29 cellular contexts compared by ENCODE assay signal in the genomic region with DNA sequence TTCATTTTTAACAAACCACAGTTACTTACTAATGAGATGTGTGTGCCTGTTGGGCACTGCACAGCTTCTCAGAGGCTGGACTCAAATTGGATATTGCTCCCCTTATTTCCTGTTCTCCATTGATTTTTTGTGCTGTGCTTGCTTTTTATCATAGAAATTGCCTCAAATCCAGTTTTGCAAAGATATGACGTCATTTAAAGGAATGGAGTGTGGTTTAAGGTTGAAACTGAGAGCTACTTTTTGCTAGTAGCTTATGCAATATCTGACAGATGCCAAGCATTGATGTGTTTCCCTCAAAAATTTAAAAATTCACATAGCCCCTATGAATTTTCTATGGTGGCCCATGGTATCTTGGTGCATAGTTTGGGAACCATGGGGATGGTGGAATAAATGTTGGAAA. TPM values are rescaled to one million over a fixed set of nuclear protein-coding genes. Genes with fewer than 3 reads are reported as not detected.
A peak's percentile ranks its signal among the peaks of the same experiment; 100 is the strongest.
DNase-seq lines count a peak whose midpoint lies in the region; ATAC-seq and TF ChIP-seq lines count a peak whose summit lies in the region.
"Had no signal": no experiment of that assay in that cellular context is flagged by ENCODE, and none has a peak within 500 bp of the region (broad histone marks: within the 10 kb centered on the region; RNA-seq: fewer than 3 reads in every experiment).

No MANE protein-coding gene starts in this region.

- H3K27ac ChIP-seq in GM23248 (no peak overlapping the region), tibial nerve (no peak overlapping the region)
- H3K27ac ChIP-seq: epithelial cell of prostate, gastroesophageal sphincter, left ventricle myocardium inferior, Peyer's patch, SJSA1, skin epidermis had no signal

- no peak for ATAC-seq in stimulated activated naive B cell treated with anti-CD40 and anti-IgM and Interleukin-4, amounts not matched to agents 10 μg/mL and 1 μg/mL and 100 μg/mL, for 72 hours (replicated peaks)
- ATAC-seq: gastroesophageal sphincter, HCT116 had no signal

- no peaks in the 10 kb centered on the region for H3K36me3 ChIP-seq in GM23248 (ENCODE audit: low read depth)
- H3K36me3 ChIP-seq in tibial nerve: no peaks in the 10 kb centered on the region
- H3K36me3 ChIP-seq: ascending aorta, gastroesophageal sphincter, left ventricle myocardium inferior, Peyer's patch, SJSA1 had no signal

- WGBS in GM23248 (ENCODE audit: low coverage in 1 of 2, low lambda C conversion rate in 2 of 2, missing lambda C conversion rate in 2 of 2), 2 experiments: 0 to 5% methylated on average over 1 of the region's 1 CpG
- WGBS in tibial nerve, 2 donors: 43 to 50% methylated on average over 1 of the region's 1 CpG

- H3K27me3 Mint-ChIP-seq in stimulated activated naive B cell treated with anti-CD40 and anti-IgM and Interleukin-4, amounts not matched to agents 10 μg/mL and 1 μg/mL and 100 μg/mL, for 72 hours: peaks cover 11 to 24% of the 10 kb centered on the region in 2 donors
- H3K27me3 Mint-ChIP-seq in type B pancreatic cell: no peaks in the 10 kb centered on the region

- no peaks in the 10 kb centered on the region for H3K9me2 ChIP-seq in GM23248 (ENCODE audit: insufficient read depth)

- no peaks in the 10 kb centered on the region for H3K4me1 Mint-ChIP-seq in stimulated activated naive B cell treated with anti-CD40 and anti-IgM and Interleukin-4, amounts not matched to agents 10 μg/mL and 1 μg/mL and 100 μg/mL, for 72 hours
- H3K4me1 Mint-ChIP-seq in type B pancreatic cell (ENCODE audit: unreplicated experiment): peaks cover 27% of the 10 kb centered on the region
- H3K4me1 Mint-ChIP-seq: activated naive CD4-positive, alpha-beta T cell treated with anti-CD3 and anti-CD28 coated beads, Interleukin-2, amount 50 U/mL, for 24 hours; CD14-positive monocyte; naive B cell had no signal

- DNase-seq in AG04449 (ENCODE audit: low read depth, low spot score): peak; percentile 14
- peak; percentile 56 for DNase-seq in GM23248
- peak; percentile 59 for DNase-seq in amniotic epithelial cell (ENCODE audit: low read depth)
- peak; percentile 70 for DNase-seq in fibroblast of peridontal ligament (ENCODE audit: extremely low read depth)
- no peak for DNase-seq in stimulated activated naive B cell treated with anti-CD40 and anti-IgM and Interleukin-4, amounts not matched to agents 10 μg/mL and 1 μg/mL and 100 μg/mL, for 72 hours
- DNase-seq in NCI-H1417 (lab: John Stamatoyannopoulos, UW): no peak
- DNase-seq in type B pancreatic cell (ENCODE audit: extremely low spot score, unreplicated experiment): no peak
- DNase-seq in tibial nerve (ENCODE audit: low spot score in 2 of 2): no peak
- DNase-seq: activated CD4-positive, alpha-beta T cell treated with anti-CD3 and anti-CD28 coated beads for 48 hours; activated T-cell treated with anti-CD3 and anti-CD28 coated beads, Interleukin-2, amount 50 U/mL, for 48 hours; Calu3; effector CD4-positive, alpha-beta T cell; hypothalamus; left ventricle myocardium inferior; naive B cell; NCI-H1694; NCI-H524 treated with DMSO at 0.1 percent for 48 hours; nucleus accumbens; Peyer's patch; substantia nigra had no signal

- no peak for TF ChIP-seq EP300 in tibial nerve (IDR thresholded peaks at IDR 0.05)

- H3K4me3 ChIP-seq in AG04449 (ENCODE audit: low read depth, low read length) (no peak overlapping the region), GM23248 (no peak overlapping the region), tibial nerve (no peak overlapping the region)
- H3K4me3 ChIP-seq: ascending aorta, gastroesophageal sphincter, left ventricle myocardium inferior, Peyer's patch, SJSA1, skin epidermis had no signal

- H3K36me3 Mint-ChIP-seq in stimulated activated naive B cell treated with anti-CD40 and anti-IgM and Interleukin-4, amounts not matched to agents 10 μg/mL and 1 μg/mL and 100 μg/mL, for 72 hours: no peaks in the 10 kb centered on the region
- peaks cover 4% of the 10 kb centered on the region for H3K36me3 Mint-ChIP-seq in type B pancreatic cell
- H3K36me3 Mint-ChIP-seq: activated naive CD4-positive, alpha-beta T cell treated with anti-CD3 and anti-CD28 coated beads, Interleukin-2, amount 50 U/mL, for 24 hours; CD14-positive monocyte; naive B cell had no signal

- H3K4me3 Mint-ChIP-seq in stimulated activated naive B cell treated with anti-CD40 and anti-IgM and Interleukin-4, amounts not matched to agents 10 μg/mL and 1 μg/mL and 100 μg/mL, for 72 hours: no peak overlapping the region
- no peak overlapping the region for H3K4me3 Mint-ChIP-seq in type B pancreatic cell
- H3K4me3 Mint-ChIP-seq: activated naive CD4-positive, alpha-beta T cell treated with anti-CD3 and anti-CD28 coated beads, Interleukin-2, amount 50 U/mL, for 24 hours; CD14-positive monocyte; naive B cell; T-helper 1 cell treated with Interleukin-12 subunit alpha and Interleukin-12 subunit beta and Interleukin-4 antibody, amounts not matched to agents 30 μg/mL and 1 μg/mL, for 36 hours had no signal

- 0 out of 2 replicates have a peak, but pooled peaks cover 5% of the 10 kb centered on the region for H3K4me1 ChIP-seq in GM23248 (ENCODE audit: insufficient read depth)
- H3K4me1 ChIP-seq in tibial nerve: peaks cover 0 to 11% (median 0%) of the 10 kb centered on the region in 4 donors
- H3K4me1 ChIP-seq: Peyer's patch had no signal

- H3K4me2 ChIP-seq in GM23248 (ENCODE audit: unreplicated experiment): no peak overlapping the region

- H3K79me2 ChIP-seq in GM23248 (ENCODE audit: insufficient read depth): no peaks in the 10 kb centered on the region

- no peak for TF ChIP-seq POLR2A in tibial nerve (IDR thresholded peaks at IDR 0.05)

- 0 out of 2 replicates have a peak, but pooled peaks cover 5% of the 10 kb centered on the region for H3K27me3 ChIP-seq in GM23248 (replicated peaks; ENCODE audit: insufficient read depth)
- H3K27me3 ChIP-seq in tibial nerve: no peaks in the 10 kb centered on the region
- H3K27me3 ChIP-seq: ascending aorta, gastroesophageal sphincter, Peyer's patch, SJSA1 had no signal

- peaks cover 0 to 2% of the 10 kb centered on the region in 2 donors for H3K9me3 Mint-ChIP-seq in stimulated activated naive B cell treated with anti-CD40 and anti-IgM and Interleukin-4, amounts not matched to agents 10 μg/mL and 1 μg/mL and 100 μg/mL, for 72 hours
- H3K9me3 Mint-ChIP-seq in type B pancreatic cell: peaks cover 4% of the 10 kb centered on the region
- H3K9me3 Mint-ChIP-seq: activated naive CD4-positive, alpha-beta T cell treated with anti-CD3 and anti-CD28 coated beads, Interleukin-2, amount 50 U/mL, for 24 hours; naive B cell; T-helper 1 cell treated with Interleukin-12 subunit alpha and Interleukin-12 subunit beta and Interleukin-4 antibody, amounts not matched to agents 30 μg/mL and 1 μg/mL, for 36 hours had no signal

- H2AFZ ChIP-seq in GM23248: no peak overlapping the region

- TF ChIP-seq CTCF in AG04449 (IDR thresholded peaks at IDR 0.05; ENCODE audit: insufficient read depth, low read length, missing control alignments): no peak
- no peak for TF ChIP-seq CTCF in type B pancreatic cell (conservative IDR thresholded peaks at IDR 0.05)
- no peak for TF ChIP-seq CTCF in tibial nerve (IDR thresholded peaks at IDR 0.05)

- no peak overlapping the region for H3K9ac ChIP-seq in GM23248

- POLR2A ChIA-PET in AG04449 (lab: Yijun Ruan, JAX): no interaction called here

- CTCF ChIA-PET in AG04449 (lab: Yijun Ruan, JAX): interaction anchor here (1.3 to 3.9 kb wide), 3 partner anchors 10 to 26 kb away, joined by 6 to 24 read pairs (median 10); a partner anchor contains a TSS

- no peaks in the 10 kb centered on the region for H3K9me3 ChIP-seq in GM23248 (ENCODE audit: low read depth)
- H3K9me3 ChIP-seq in tibial nerve: no peaks in the 10 kb centered on the region
- H3K9me3 ChIP-seq: ascending aorta, gastroesophageal sphincter, left ventricle myocardium inferior, Peyer's patch, SJSA1 had no signal

- H4K20me1 ChIP-seq in GM23248 (ENCODE audit: insufficient read depth): no peaks in the 10 kb centered on the region

- H3F3A ChIP-seq in GM23248 (ENCODE audit: insufficient read depth): no peaks in the 10 kb centered on the region

- no peak overlapping the region for H3K27ac Mint-ChIP-seq in stimulated activated naive B cell treated with anti-CD40 and anti-IgM and Interleukin-4, amounts not matched to agents 10 μg/mL and 1 μg/mL and 100 μg/mL, for 72 hours
- H3K27ac Mint-ChIP-seq in type B pancreatic cell: no peak overlapping the region
- H3K27ac Mint-ChIP-seq: activated naive CD4-positive, alpha-beta T cell treated with anti-CD3 and anti-CD28 coated beads, Interleukin-2, amount 50 U/mL, for 24 hours; CD14-positive monocyte; naive B cell; T-helper 1 cell treated with Interleukin-12 subunit alpha and Interleukin-12 subunit beta and Interleukin-4 antibody, amounts not matched to agents 30 μg/mL and 1 μg/mL, for 36 hours had no signal

- in situ Hi-C loops in GM23248 (cut with MboI): no loop called here

RNA-seq across cellular contexts. Expression of a gene that starts 26.4 kb away (rescaled TPM):
- 4.0 and 16.1 TPM in 2 replicates for total RNA-seq in GM23248 (2014; rRNA removed; shearing (Covaris generic))
- polyA plus RNA-seq in GM23248 (2016; fragmentation: Nextera tagmentation; extraction: Ambion mirVana): 0.98 and 1.4 TPM in 2 replicates
- total RNA-seq in type B pancreatic cell (ENCODE audit: low replicate concordance) (36.4 and 57.0 TPM in 2 replicates), tibial nerve (10 to 100 TPM; 19.2 to 97.7 (median 49.4) TPM)
- polyA plus RNA-seq: CD14-positive monocyte had no signal

Comparison
In these comparisons a context has a peak if more than half of its experiments do, and no peak if none do; other contexts are left out.
1. DNase-seq: peak in AG04449 (single experiment), GM23248 (single experiment), amniotic epithelial cell (single experiment) and fibroblast of peridontal ligament (single experiment); none in stimulated activated naive B cell treated with anti-CD40 and anti-IgM and Interleukin-4, amounts not matched to agents 10 μg/mL and 1 μg/mL and 100 μg/mL, for 72 hours (single experiment), NCI-H1417 (0 of 3), type B pancreatic cell (single experiment) and tibial nerve (0 of 2).